20 cellular contexts compared by ENCODE assay signal in the genomic region with DNA sequence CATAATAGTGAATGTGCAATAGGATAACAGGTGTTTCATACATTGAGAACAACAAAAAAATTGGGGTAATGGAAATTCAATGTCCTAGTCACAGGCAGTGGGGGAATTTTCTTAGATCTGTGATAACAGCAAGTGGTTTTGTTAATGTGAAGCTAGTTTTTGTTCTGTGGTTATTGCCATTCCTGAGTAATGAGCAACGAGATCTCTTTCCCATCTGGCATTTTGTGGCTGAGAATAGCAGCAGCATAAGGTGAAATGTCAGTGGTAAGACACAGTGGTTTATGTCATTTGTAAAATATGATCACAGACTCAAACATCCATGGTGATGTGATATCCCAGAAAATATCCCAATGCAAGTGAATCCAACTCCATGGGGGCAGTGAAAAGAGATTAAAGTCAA.
DNase-seq lines count a peak whose midpoint lies in the region; ATAC-seq, FAIRE-seq and TF ChIP-seq lines count a peak whose summit lies in the region.
"Had no signal": no experiment of that assay in that cellular context is flagged by ENCODE, and none has a peak within 500 bp of the region (broad histone marks: within the 10 kb centered on the region; RNA-seq: fewer than 3 reads in every experiment).

No MANE protein-coding gene starts in this region.

- no peak overlapping the region for H3K4me3 ChIP-seq in IMR-90 (ENCODE audit: insufficient read depth, low read depth, low read length)
- H3K4me3 ChIP-seq in astrocyte (ENCODE audit: insufficient read depth, low read depth, low read length), result no peak overlapping the region
- H3K4me3 ChIP-seq: gastrocnemius medialis, upper lobe of right lung had no signal

- ATAC-seq in IMR-90 (ENCODE audit: low read depth) (no peak), GM21737 (IDR thresholded peaks at IDR 0.05; ENCODE audit: unreplicated experiment) (no peak), GM19452 (IDR thresholded peaks at IDR 0.05; ENCODE audit: unreplicated experiment) (no peak)
- ATAC-seq: gastrocnemius medialis; stimulated activated naive B cell treated with anti-CD40 and anti-IgM and Interleukin-4, amounts not matched to agents 10 μg/mL and 1 μg/mL and 100 μg/mL, for 72 hours; upper lobe of right lung had no signal

- H4K5ac ChIP-seq in IMR-90 (ENCODE audit: low read depth, low read length), result no peak overlapping the region

- no peak overlapping the region for H3K23ac ChIP-seq in IMR-90 (ENCODE audit: low read depth, low read length)

- no peak for TF ChIP-seq RAD21 in IMR-90 (IDR thresholded peaks at IDR 0.05; ENCODE audit: low read length)

- H3K9ac ChIP-seq in IMR-90 (ENCODE audit: low read depth, low read length), result no peak overlapping the region
- H3K9ac ChIP-seq in astrocyte (ENCODE audit: low read length), result no peak overlapping the region

- no CpG with 5 or more reads among the region's 1 CpG for WGBS in IMR-90 (ENCODE audit: extremely low coverage in 2 of 2, insufficient read length in 1 of 2), 2 experiments

- H3K36me3 Mint-ChIP-seq in astrocyte (ENCODE audit: low read depth, unreplicated experiment), result no peaks in the 10 kb centered on the region
- H3K36me3 Mint-ChIP-seq: activated naive CD8-positive, alpha-beta T cell treated with anti-CD3 and anti-CD28 coated beads for 36 hours; IgD-negative memory B cell; naive B cell; stimulated activated naive B cell treated with anti-CD40 and anti-IgM and Interleukin-4, amounts not matched to agents 10 μg/mL and 1 μg/mL and 100 μg/mL, for 72 hours had no signal

- no peaks in the 10 kb centered on the region for H3K27me3 Mint-ChIP-seq in astrocyte (ENCODE audit: low read depth, unreplicated experiment)
- H3K27me3 Mint-ChIP-seq: activated naive CD8-positive, alpha-beta T cell treated with anti-CD3 and anti-CD28 coated beads for 36 hours; dendritic cell treated with granulocyte-macrophage colony-stimulating factor and Interleukin-4, amounts not matched to agents 40 ng/mL and 50 ng/mL, for 4 days; IgD-negative memory B cell; naive B cell; stimulated activated naive B cell treated with anti-CD40 and anti-IgM and Interleukin-4, amounts not matched to agents 10 μg/mL and 1 μg/mL and 100 μg/mL, for 72 hours had no signal

- H2BK120ac ChIP-seq in IMR-90 (ENCODE audit: low read depth, low read length), result no peak overlapping the region

- H3K79me1 ChIP-seq in IMR-90 (ENCODE audit: low read depth in 1 of 2, low read length in 2 of 2), result no peaks in the 10 kb centered on the region

- H3K18ac ChIP-seq in IMR-90 (ENCODE audit: low read depth, low read length), result no peak overlapping the region

- H2BK15ac ChIP-seq in IMR-90 (ENCODE audit: low read depth, low read length), result no peak overlapping the region

- no peaks in the 10 kb centered on the region for H3K9me3 Mint-ChIP-seq in astrocyte (ENCODE audit: unreplicated experiment)
- H3K9me3 Mint-ChIP-seq: activated naive CD8-positive, alpha-beta T cell treated with anti-CD3 and anti-CD28 coated beads for 36 hours; dendritic cell treated with granulocyte-macrophage colony-stimulating factor and Interleukin-4, amounts not matched to agents 40 ng/mL and 50 ng/mL, for 4 days; stimulated activated naive B cell treated with anti-CD40 and anti-IgM and Interleukin-4, amounts not matched to agents 10 μg/mL and 1 μg/mL and 100 μg/mL, for 72 hours had no signal

- H3K4me3 Mint-ChIP-seq in astrocyte (ENCODE audit: unreplicated experiment), result no peak overlapping the region
- H3K4me3 Mint-ChIP-seq: activated naive CD8-positive, alpha-beta T cell treated with anti-CD3 and anti-CD28 coated beads for 36 hours; dendritic cell treated with granulocyte-macrophage colony-stimulating factor and Interleukin-4, amounts not matched to agents 40 ng/mL and 50 ng/mL, for 4 days; IgD-negative memory B cell; naive B cell; stimulated activated naive B cell treated with anti-CD40 and anti-IgM and Interleukin-4, amounts not matched to agents 10 μg/mL and 1 μg/mL and 100 μg/mL, for 72 hours had no signal

- H3K36me3 ChIP-seq in IMR-90 (ENCODE audit: control insufficient read depth, insufficient read depth, low read length), result no peaks in the 10 kb centered on the region
- no peaks in the 10 kb centered on the region for H3K36me3 ChIP-seq in astrocyte (ENCODE audit: insufficient read depth, low read length)
- H3K36me3 ChIP-seq: gastrocnemius medialis, upper lobe of right lung had no signal

- in situ Hi-C loops in Caki2 (cut with HindIII; ENCODE audit: low pct_unique_long_range_greater_than_20kb, low sequenced_read_pairs) (no loop called here), IMR-90 (cut with MboI; ENCODE audit: low sequenced_read_pairs) (no loop called here)

- H4K20me1 ChIP-seq in IMR-90 (ENCODE audit: insufficient read depth, low read length) (no peaks in the 10 kb centered on the region), astrocyte (ENCODE audit: insufficient read depth, low read length) (no peaks in the 10 kb centered on the region)

- peak; percentile 56 for FAIRE-seq in astrocyte (lab: Jason Lieb, UNC)
- FAIRE-seq: kidney had no signal

- no peak overlapping the region for H3K56ac ChIP-seq in IMR-90 (ENCODE audit: extremely low read depth, insufficient read depth, low read length)

- intact Hi-C loops in IMR-90 (cut with micrococcal nuclease), result no loop called here

- H2AFZ ChIP-seq in IMR-90 (replicated peaks; ENCODE audit: low read length, poor library complexity), result no peak overlapping the region
- H2AFZ ChIP-seq in astrocyte (ENCODE audit: low read depth, low read length), result no peak overlapping the region

- H3K14ac ChIP-seq in IMR-90 (replicated peaks; ENCODE audit: low read depth, low read length), result no peak overlapping the region

- no peaks in the 10 kb centered on the region for H3K9me1 ChIP-seq in IMR-90 (ENCODE audit: insufficient read depth, low read length)

- H3K27me3 ChIP-seq in IMR-90 (ENCODE audit: control insufficient read depth, insufficient read depth, low read length) (no peaks in the 10 kb centered on the region), astrocyte (ENCODE audit: insufficient read depth, low read length) (peaks cover 11% of the 10 kb centered on the region)
- H3K27me3 ChIP-seq: gastrocnemius medialis, upper lobe of right lung had no signal

- CTCF ChIA-PET in IMR-90 (lab: Yijun Ruan, JAX), result no interaction called here

- no TSS peak for BruUV-seq in IMR-90 (replicated peaks; lab: Mats Ljungman, UMichigan)

- POLR2A ChIA-PET in IMR-90 (lab: Charles Lee; ENCODE audit: unreplicated experiment), result no interaction called here

- DNase-seq in Caki2 (ENCODE audit: low read depth) (peak; percentile 37), IMR-90 (peak; percentile 4), astrocyte (ENCODE audit: low read depth) (peak; percentile 81), foreskin melanocyte (peak; percentile 30), iPS-NIHi7 (ENCODE audit: extremely low spot score) (no peak), T-helper 9 cell (no peak)
- DNase-seq: activated CD4-positive, CD25-positive, alpha-beta regulatory T cell; activated naive CD8-positive, alpha-beta T cell treated with anti-CD3 and anti-CD28 coated beads for 36 hours; gastrocnemius medialis; kidney; naive B cell; NCI-H187; retina; stimulated activated CD4-positive, alpha-beta T cell treated with anti-CD3 and anti-CD28 coated beads, Interleukin-4, amount 100 ng/mL, for 4 hours; stimulated activated naive B cell treated with anti-CD40 and anti-IgM and Interleukin-4, amounts not matched to agents 10 μg/mL and 1 μg/mL and 100 μg/mL, for 72 hours; upper lobe of right lung had no signal

- no peak for TF ChIP-seq CTCF in IMR-90 (conservative IDR thresholded peaks at IDR 0.05; ENCODE audit: low read depth, low read length)
- TF ChIP-seq CTCF in astrocyte (IDR thresholded peaks at IDR 0.05; ENCODE audit: insufficient read depth, low read depth, low read length), result no peak

- no peak overlapping the region for H2BK5ac ChIP-seq in IMR-90 (ENCODE audit: low read depth, low read length, poor library complexity, severe bottlenecking)

- H2AK9ac ChIP-seq in IMR-90 (replicated peaks; ENCODE audit: low read depth, low read length, poor library complexity), result no peak overlapping the region

- H3K4ac ChIP-seq in IMR-90 (ENCODE audit: low read depth, low read length), result no peak overlapping the region

- H4K91ac ChIP-seq in IMR-90 (ENCODE audit: insufficient read depth, low read depth, low read length), result no peak overlapping the region

- H3K9me3 ChIP-seq in IMR-90 (ENCODE audit: control insufficient read depth, insufficient read depth, low read length), result peaks cover 5% of the 10 kb centered on the region
- no peaks in the 10 kb centered on the region for H3K9me3 ChIP-seq in astrocyte (ENCODE audit: insufficient read depth, low read depth, low read length)
- H3K9me3 ChIP-seq: gastrocnemius medialis, upper lobe of right lung had no signal

- H3K27ac ChIP-seq in IMR-90 (ENCODE audit: insufficient read depth, low read length) (no peak overlapping the region), astrocyte (ENCODE audit: low read depth, low read length) (peak overlapping the region; percentile 47)
- H3K27ac ChIP-seq: gastrocnemius medialis, upper lobe of right lung had no signal

- H3K4me1 ChIP-seq in IMR-90 (ENCODE audit: control insufficient read depth, insufficient read depth, low read length), result no peaks in the 10 kb centered on the region
- peaks cover 12% of the 10 kb centered on the region for H3K4me1 ChIP-seq in astrocyte (ENCODE audit: insufficient read depth, low read length)
- H3K4me1 ChIP-seq: gastrocnemius medialis, upper lobe of right lung had no signal

- H3K79me2 ChIP-seq in astrocyte (ENCODE audit: insufficient read depth, low read length), result no peaks in the 10 kb centered on the region

- no peak overlapping the region for H2AK5ac ChIP-seq in IMR-90 (ENCODE audit: low read depth, low read length)

- H3K4me2 ChIP-seq in IMR-90 (ENCODE audit: low read depth, low read length), result no peak overlapping the region
- H3K4me2 ChIP-seq in astrocyte (ENCODE audit: low read length), result peak overlapping the region; percentile 24

- TF ChIP-seq POLR2A in IMR-90 (IDR thresholded peaks at IDR 0.05; ENCODE audit: low read depth, low read length), result no peak

- no peak overlapping the region for H2BK20ac ChIP-seq in IMR-90 (ENCODE audit: low read depth, low read length)

- dilution Hi-C loops in IMR-90 (cut with HindIII; ENCODE audit: low sequenced_read_pairs, unreplicated experiment), result no loop called here

- H3K4me1 Mint-ChIP-seq in astrocyte (ENCODE audit: low read depth, unreplicated experiment), result peaks cover 67% of the 10 kb centered on the region
- H3K4me1 Mint-ChIP-seq: activated naive CD8-positive, alpha-beta T cell treated with anti-CD3 and anti-CD28 coated beads for 36 hours; IgD-negative memory B cell; naive B cell; stimulated activated naive B cell treated with anti-CD40 and anti-IgM and Interleukin-4, amounts not matched to agents 10 μg/mL and 1 μg/mL and 100 μg/mL, for 72 hours had no signal

- H4K8ac ChIP-seq in IMR-90 (ENCODE audit: low read depth in 2 of 2, low read length in 2 of 2), result no peak overlapping the region

- peak overlapping the region; percentile 95 for H3K27ac Mint-ChIP-seq in astrocyte (ENCODE audit: unreplicated experiment)
- H3K27ac Mint-ChIP-seq: activated naive CD8-positive, alpha-beta T cell treated with anti-CD3 and anti-CD28 coated beads for 36 hours; dendritic cell treated with granulocyte-macrophage colony-stimulating factor and Interleukin-4, amounts not matched to agents 40 ng/mL and 50 ng/mL, for 4 days; IgD-negative memory B cell; stimulated activated naive B cell treated with anti-CD40 and anti-IgM and Interleukin-4, amounts not matched to agents 10 μg/mL and 1 μg/mL and 100 μg/mL, for 72 hours had no signal

TF ChIP-seq in IMR-90, 13 proteins besides CTCF, POLR2A, EP300 and RAD21 (continues in another document):
- no peak for TF ChIP-seq MAFK (IDR thresholded peaks at IDR 0.05; ENCODE audit: low read depth, low read length)

Comparison
In these comparisons a context has a peak if more than half of its experiments do, and no peak if none do; other contexts are left out.
1. DNase-seq: peak in Caki2 (single experiment), IMR-90 (single experiment), astrocyte (single experiment) and foreskin melanocyte (single experiment); none in iPS-NIHi7 (single experiment) and T-helper 9 cell (single experiment).